9 cellular contexts compared by ENCODE assay signal in genomic region chr12:6384499-6385436, GRCh38. TPM values are rescaled to one million over a fixed set of nuclear protein-coding genes. Genes with fewer than 3 reads are reported as not detected.
DNase-seq lines count a peak whose midpoint lies in the region; ATAC-seq and TF ChIP-seq lines count a peak whose summit lies in the region.
"Had no signal": no experiment of that assay in that cellular context is flagged by ENCODE, and none has a peak within 500 bp of the region (broad histone marks: within the 10 kb centered on the region; RNA-seq: fewer than 3 reads in every experiment).

No MANE protein-coding gene starts in this region.

- H3K4me3 Mint-ChIP-seq in activated T-helper 2 cell treated with anti-CD3 and anti-CD28 coated beads, Interferon-gamma antibody, Interleukin-2, Interleukin-4, amounts not matched to agents 10 μg/mL and 5 μg/mL and 100 μg/mL, durations not matched to agents 14 hours and 24 hours and 36 hours (ENCODE audit: low read depth) = no peak overlapping the region
- H3K4me3 Mint-ChIP-seq in glutamatergic neuron (ENCODE audit: unreplicated experiment) = no peak overlapping the region

- WGBS in lung, 2 donors = 35 to 61% methylated on average over 35 to 36 of the region's 36 CpGs

- intact Hi-C loops in tibial artery (cut with DNase I; ENCODE audit: low total_unique reads) = loop anchor here (5.0 kb wide), 1 partner anchor 47 kb away; no protein-coding TSS in a partner anchor
- intact Hi-C loops in activated T-helper 2 cell treated with anti-CD3 and anti-CD28 coated beads, Interferon-gamma antibody, Interleukin-2, Interleukin-4, amounts not matched to agents 10 μg/mL and 5 μg/mL and 100 μg/mL, durations not matched to agents 14 hours and 24 hours and 36 hours (cut with micrococcal nuclease) = no loop called here

- ATAC-seq in lung (ENCODE audit: insufficient read depth, low FRiP score) = no peak
- no peak for ATAC-seq in GM18517 (IDR thresholded peaks at IDR 0.05; ENCODE audit: unreplicated experiment)

- TF ChIP-seq CTCF in HL-60 (IDR thresholded peaks at IDR 0.05; ENCODE audit: insufficient read depth, low read length) (no peak), lung (IDR thresholded peaks at IDR 0.05; ENCODE audit: control extremely low read depth, extremely low read depth) (no peak), tibial artery (IDR thresholded peaks at IDR 0.05) (no peak), glutamatergic neuron (IDR thresholded peaks at IDR 0.05; ENCODE audit: partially characterized antibody, unreplicated experiment) (no peak)

- no peaks in the 10 kb centered on the region for H3K9me3 ChIP-seq in lung (ENCODE audit: control insufficient read depth in 2 of 2, insufficient read depth in 1 of 2, low read length in 1 of 2)
- no peaks in the 10 kb centered on the region for H3K9me3 ChIP-seq in tibial artery

- H3K36me3 ChIP-seq in lung (ENCODE audit: control insufficient read depth in 2 of 2, insufficient read depth in 2 of 2, low read length in 2 of 2) (peaks cover 0 to 25% of the 10 kb centered on the region in 2 donors), tibial artery (peaks cover 31 to 40% (median 36%) of the 10 kb centered on the region in 3 donors)

- no peaks in the 10 kb centered on the region for H3K36me3 Mint-ChIP-seq in activated T-helper 2 cell treated with anti-CD3 and anti-CD28 coated beads, Interferon-gamma antibody, Interleukin-2, Interleukin-4, amounts not matched to agents 10 μg/mL and 5 μg/mL and 100 μg/mL, durations not matched to agents 14 hours and 24 hours and 36 hours (ENCODE audit: low read depth)
- H3K36me3 Mint-ChIP-seq in glutamatergic neuron (ENCODE audit: unreplicated experiment) = no peaks in the 10 kb centered on the region

- peaks cover 42% of the 10 kb centered on the region for H3K27me3 Mint-ChIP-seq in activated T-helper 2 cell treated with anti-CD3 and anti-CD28 coated beads, Interferon-gamma antibody, Interleukin-2, Interleukin-4, amounts not matched to agents 10 μg/mL and 5 μg/mL and 100 μg/mL, durations not matched to agents 14 hours and 24 hours and 36 hours (ENCODE audit: low read depth)
- H3K27me3 Mint-ChIP-seq in glutamatergic neuron (ENCODE audit: unreplicated experiment) = peaks cover 8% of the 10 kb centered on the region

- H3K27me3 ChIP-seq in HL-60 (ENCODE audit: insufficient read depth, poor library complexity, severe bottlenecking) = no peaks in the 10 kb centered on the region
- no peaks in the 10 kb centered on the region for H3K27me3 ChIP-seq in lung (ENCODE audit: control insufficient read depth, insufficient read depth)
- no peaks in the 10 kb centered on the region for H3K27me3 ChIP-seq in tibial artery

- H3K4me1 ChIP-seq in lung (ENCODE audit: control insufficient read depth in 2 of 2, insufficient read depth in 2 of 2, low read length in 2 of 2) (peaks cover 0 to 25% of the 10 kb centered on the region in 2 donors), tibial artery (peaks cover 0 to 43% (median 29%) of the 10 kb centered on the region in 4 donors)

- no peaks in the 10 kb centered on the region for H3K9me3 Mint-ChIP-seq in activated T-helper 2 cell treated with anti-CD3 and anti-CD28 coated beads, Interferon-gamma antibody, Interleukin-2, Interleukin-4, amounts not matched to agents 10 μg/mL and 5 μg/mL and 100 μg/mL, durations not matched to agents 14 hours and 24 hours and 36 hours
- no peaks in the 10 kb centered on the region for H3K9me3 Mint-ChIP-seq in glutamatergic neuron (ENCODE audit: unreplicated experiment)

- no peak overlapping the region for H3K27ac Mint-ChIP-seq in activated T-helper 2 cell treated with anti-CD3 and anti-CD28 coated beads, Interferon-gamma antibody, Interleukin-2, Interleukin-4, amounts not matched to agents 10 μg/mL and 5 μg/mL and 100 μg/mL, durations not matched to agents 14 hours and 24 hours and 36 hours
- no peak overlapping the region for H3K27ac Mint-ChIP-seq in glutamatergic neuron (ENCODE audit: unreplicated experiment)

- DNase-seq in HL-60 (ENCODE audit: low read depth in 1 of 2, low spot score in 1 of 2) = no peak
- DNase-seq in lung (ENCODE audit: low spot score) = no peak
- no peak for DNase-seq in tibial artery
- DNase-seq in activated CD4-positive, alpha-beta T cell treated with anti-CD3 and anti-CD28 coated beads for 4 hours = no peak
- no peak for DNase-seq in activated T-helper 2 cell treated with anti-CD3 and anti-CD28 coated beads, Interferon-gamma antibody, Interleukin-2, Interleukin-4, amounts not matched to agents 10 μg/mL and 5 μg/mL and 100 μg/mL, durations not matched to agents 14 hours and 24 hours and 36 hours (ENCODE audit: low spot score)
- DNase-seq in glutamatergic neuron = no peak

- H3K27ac ChIP-seq in HL-60 (replicated peaks) = peak overlapping the region; percentile 85
- peak overlapping the region; percentile 54 for H3K27ac ChIP-seq in cingulate gyrus (ENCODE audit: low read depth, low read length)
- peak overlapping the region; percentile 82 to 94 for H3K27ac ChIP-seq in lung (ENCODE audit: low read depth in 1 of 2, low read length in 1 of 2)
- peak overlapping the region; percentile 95 to 98 for H3K27ac ChIP-seq in tibial artery
- H3K27ac ChIP-seq: KMS-11 had no signal

- H3K4me3 ChIP-seq in HL-60 (replicated peaks; ENCODE audit: insufficient read depth, low read length) (peak overlapping the region; percentile 76), lung (peak overlapping the region; percentile 94), tibial artery (peak overlapping the region; percentile 81 to 82)

- H3K4me1 Mint-ChIP-seq in activated T-helper 2 cell treated with anti-CD3 and anti-CD28 coated beads, Interferon-gamma antibody, Interleukin-2, Interleukin-4, amounts not matched to agents 10 μg/mL and 5 μg/mL and 100 μg/mL, durations not matched to agents 14 hours and 24 hours and 36 hours (ENCODE audit: low read depth) = no peaks in the 10 kb centered on the region
- no peaks in the 10 kb centered on the region for H3K4me1 Mint-ChIP-seq in glutamatergic neuron (ENCODE audit: low read depth, unreplicated experiment)

RNA-seq across cellular contexts. Expression of gene LTBR, which starts 0.8 kb away (rescaled TPM):
- 100 to 1,000 TPM in 1 of 2 donors, 10 to 100 TPM in 1; 52.6 to 134 TPM for total RNA-seq in lung
- 100 to 1,000 TPM; 111 to 134 TPM for polyA plus RNA-seq in lung
- 0.32 and 0.50 TPM in 2 replicates for total RNA-seq in activated T-helper 2 cell treated with anti-CD3 and anti-CD28 coated beads, Interferon-gamma antibody, Interleukin-2, Interleukin-4, amounts not matched to agents 10 μg/mL and 5 μg/mL and 100 μg/mL, durations not matched to agents 14 hours and 24 hours and 36 hours
- total RNA-seq in glutamatergic neuron (ENCODE audit: unreplicated experiment) = not detected

RNA-seq across cellular contexts. Expression of gene SCNN1A, which starts 9.4 kb away (rescaled TPM):
- 100 to 1,000 TPM; 122 to 312 TPM for total RNA-seq in lung
- polyA plus RNA-seq in lung = 100 to 1,000 TPM in 1 of 2 donors, 10 to 100 TPM in 1; 86.6 to 129 TPM
- not detected in 2 replicates for total RNA-seq in activated T-helper 2 cell treated with anti-CD3 and anti-CD28 coated beads, Interferon-gamma antibody, Interleukin-2, Interleukin-4, amounts not matched to agents 10 μg/mL and 5 μg/mL and 100 μg/mL, durations not matched to agents 14 hours and 24 hours and 36 hours
- 0.74 TPM for total RNA-seq in glutamatergic neuron (ENCODE audit: unreplicated experiment)

RNA-seq across cellular contexts. Expression of gene TNFRSF1A, which starts 42.9 kb away (rescaled TPM):
- total RNA-seq in lung (100 to 1,000 TPM; 175 to 184 TPM), glutamatergic neuron (ENCODE audit: unreplicated experiment) (7.4 TPM)
- 100 to 1,000 TPM in 1 of 2 donors, 10 to 100 TPM in 1; 81.6 to 182 TPM for polyA plus RNA-seq in lung
- 37.6 TPM in 2 replicates for total RNA-seq in activated T-helper 2 cell treated with anti-CD3 and anti-CD28 coated beads, Interferon-gamma antibody, Interleukin-2, Interleukin-4, amounts not matched to agents 10 μg/mL and 5 μg/mL and 100 μg/mL, durations not matched to agents 14 hours and 24 hours and 36 hours

RNA-seq across cellular contexts. Expression of gene CD27, which starts 60.0 kb away (rescaled TPM):
- total RNA-seq in lung (1 to 10 TPM; 1.9 to 2.0 TPM), glutamatergic neuron (ENCODE audit: unreplicated experiment) (not detected)
- polyA plus RNA-seq in lung = 1 to 10 TPM; 1.5 to 3.1 TPM
- 23.3 and 25.9 TPM in 2 replicates for total RNA-seq in activated T-helper 2 cell treated with anti-CD3 and anti-CD28 coated beads, Interferon-gamma antibody, Interleukin-2, Interleukin-4, amounts not matched to agents 10 μg/mL and 5 μg/mL and 100 μg/mL, durations not matched to agents 14 hours and 24 hours and 36 hours

Comparison
In these comparisons a context has a peak if more than half of its experiments do, and no peak if none do; other contexts are left out.
1. RNA of gene LTBR, which starts 0.8 kb away (total RNA-seq): 52.6 to 134 TPM in lung; 0.32 to 0.50 TPM in activated T-helper 2 cell treated with anti-CD3 and anti-CD28 coated beads, Interferon-gamma antibody, Interleukin-2, Interleukin-4, amounts not matched to agents 10 μg/mL and 5 μg/mL and 100 μg/mL, durations not matched to agents 14 hours and 24 hours and 36 hours and not detected in glutamatergic neuron (single experiment); every median in the first group is over 10 times any median in the second.
2. RNA of gene SCNN1A, which starts 9.4 kb away (total RNA-seq): 122 to 312 TPM in lung; 0.74 TPM in glutamatergic neuron (single experiment) and not detected in activated T-helper 2 cell treated with anti-CD3 and anti-CD28 coated beads, Interferon-gamma antibody, Interleukin-2, Interleukin-4, amounts not matched to agents 10 μg/mL and 5 μg/mL and 100 μg/mL, durations not matched to agents 14 hours and 24 hours and 36 hours; every median in the first group is over 10 times any median in the second.
3. Peak in every context shown above with its lines, with median percentiles within 50 percentile points of each other: H3K27ac ChIP-seq and H3K4me3 ChIP-seq.